9 cellular contexts compared by ENCODE assay signal in genomic region chrX:1462596-1463251, GRCh38. TPM values are rescaled to one million over a fixed set of nuclear protein-coding genes. Genes with fewer than 3 reads are reported as not detected.
DNase-seq lines count a peak whose midpoint lies in the region; ATAC-seq, FAIRE-seq and TF ChIP-seq lines count a peak whose summit lies in the region.
"Had no signal": no experiment of that assay in that cellular context is flagged by ENCODE, and none has a peak within 500 bp of the region (broad histone marks: within the 10 kb centered on the region; RNA-seq: fewer than 3 reads in every experiment).

No MANE protein-coding gene starts in this region.

- peaks cover 43% of the 10 kb centered on the region for H3K36me3 Mint-ChIP-seq in activated naive CD4-positive, alpha-beta T cell treated with anti-CD3 and anti-CD28 coated beads, Interleukin-2, amount 10 ng/mL, durations not matched to agents 7 days and 5 days
- H3K36me3 Mint-ChIP-seq in stimulated activated memory B cell treated with anti-CD40 and anti-IgM and Interleukin-4, amounts not matched to agents 10 μg/mL and 1 μg/mL and 100 μg/mL, for 72 hours, result peaks cover 43% of the 10 kb centered on the region

- no peak overlapping the region for H3K4me3 ChIP-seq in HepG2 (replicated peaks in 1 of 3; ENCODE audit: insufficient read depth in 1 of 3, low read depth in 2 of 3, low read length in 3 of 3)
- no peak overlapping the region for H3K4me3 ChIP-seq in SJCRH30

- H3K4me1 ChIP-seq in HepG2 (ENCODE audit: insufficient read depth, low read length) (no peaks in the 10 kb centered on the region), SJCRH30 (peaks cover 17% of the 10 kb centered on the region)

- WGBS in HepG2 (ENCODE audit: low lambda C conversion rate), result 55% methylated on average over 19 of the region's 19 CpGs

- CTCF ChIA-PET in activated naive CD4-positive, alpha-beta T cell treated with anti-CD3 and anti-CD28 coated beads, Interleukin-2, amount 10 ng/mL, durations not matched to agents 7 days and 5 days (lab: Charles Lee), result no interaction called here
- CTCF ChIA-PET in HepG2 (lab: Yijun Ruan, JAX; ENCODE audit: low intra/inter-chr PET ratio, low total read pairs), result no interaction called here

- H3K9me3 Mint-ChIP-seq in activated naive CD4-positive, alpha-beta T cell treated with anti-CD3 and anti-CD28 coated beads, Interleukin-2, amount 10 ng/mL, durations not matched to agents 7 days and 5 days, result no peaks in the 10 kb centered on the region
- no peaks in the 10 kb centered on the region for H3K9me3 Mint-ChIP-seq in stimulated activated memory B cell treated with anti-CD40 and anti-IgM and Interleukin-4, amounts not matched to agents 10 μg/mL and 1 μg/mL and 100 μg/mL, for 72 hours
- H3K9me3 Mint-ChIP-seq: nephron had no signal

- BruUV-seq in HepG2 (replicated peaks; lab: Mats Ljungman, UMichigan), result no TSS peak

- peak overlapping the region; percentile 95 for H3K27ac Mint-ChIP-seq in activated naive CD4-positive, alpha-beta T cell treated with anti-CD3 and anti-CD28 coated beads, Interleukin-2, amount 10 ng/mL, durations not matched to agents 7 days and 5 days
- H3K27ac Mint-ChIP-seq in stimulated activated memory B cell treated with anti-CD40 and anti-IgM and Interleukin-4, amounts not matched to agents 10 μg/mL and 1 μg/mL and 100 μg/mL, for 72 hours, result peak overlapping the region; percentile 53
- H3K27ac Mint-ChIP-seq: nephron had no signal

- H3K27ac ChIP-seq in HepG2 (ENCODE audit: extremely low read length, insufficient read depth, low read length) (no peak overlapping the region), SJCRH30 (no peak overlapping the region)

- peaks cover 62% of the 10 kb centered on the region for H3K4me1 Mint-ChIP-seq in activated naive CD4-positive, alpha-beta T cell treated with anti-CD3 and anti-CD28 coated beads, Interleukin-2, amount 10 ng/mL, durations not matched to agents 7 days and 5 days
- H3K4me1 Mint-ChIP-seq in stimulated activated memory B cell treated with anti-CD40 and anti-IgM and Interleukin-4, amounts not matched to agents 10 μg/mL and 1 μg/mL and 100 μg/mL, for 72 hours, result peaks cover 58% of the 10 kb centered on the region
- H3K4me1 Mint-ChIP-seq: nephron had no signal

- H3K27me3 Mint-ChIP-seq in activated naive CD4-positive, alpha-beta T cell treated with anti-CD3 and anti-CD28 coated beads, Interleukin-2, amount 10 ng/mL, durations not matched to agents 7 days and 5 days, result no peaks in the 10 kb centered on the region
- H3K27me3 Mint-ChIP-seq in stimulated activated memory B cell treated with anti-CD40 and anti-IgM and Interleukin-4, amounts not matched to agents 10 μg/mL and 1 μg/mL and 100 μg/mL, for 72 hours, result no peaks in the 10 kb centered on the region

- H3K9ac ChIP-seq in HepG2 (ENCODE audit: insufficient read depth, low read depth, low read length), result no peak overlapping the region

- TF ChIP-seq POLR2A in HepG2 (IDR thresholded peaks at IDR 0.05; ENCODE audit: insufficient read depth in 1 of 2, low read depth in 2 of 2, low read length in 2 of 2), result no peak

- H4K20me1 ChIP-seq in HepG2 (ENCODE audit: insufficient read depth, low read length), result no peaks in the 10 kb centered on the region

- intact Hi-C loops in HepG2 (cut with micrococcal nuclease; ENCODE audit: unreplicated experiment), result no loop called here

- H3K9me3 ChIP-seq in HepG2 (ENCODE audit: low read length) (no peaks in the 10 kb centered on the region), SJCRH30 (replicated peaks) (no peaks in the 10 kb centered on the region)

- ATAC-seq in HepG2 (0 out of 3 replicates have a peak, but pooled peaks have one; percentile 27), GM21619 (IDR thresholded peaks at IDR 0.05; ENCODE audit: unreplicated experiment) (no peak), HG02610 (IDR thresholded peaks at IDR 0.05; ENCODE audit: unreplicated experiment) (no peak)
- ATAC-seq in stimulated activated memory B cell treated with anti-CD40 and anti-IgM and Interleukin-4, amounts not matched to agents 10 μg/mL and 1 μg/mL and 100 μg/mL, for 72 hours, result peak; percentile 42

- H3K4me3 Mint-ChIP-seq in activated naive CD4-positive, alpha-beta T cell treated with anti-CD3 and anti-CD28 coated beads, Interleukin-2, amount 10 ng/mL, durations not matched to agents 7 days and 5 days, result peak overlapping the region; percentile 25
- no peak overlapping the region for H3K4me3 Mint-ChIP-seq in stimulated activated memory B cell treated with anti-CD40 and anti-IgM and Interleukin-4, amounts not matched to agents 10 μg/mL and 1 μg/mL and 100 μg/mL, for 72 hours
- H3K4me3 Mint-ChIP-seq: nephron had no signal

- TF ChIP-seq EP300 in HepG2 (IDR thresholded peaks at IDR 0.05; ENCODE audit: low read depth in 2 of 2, low read length in 2 of 2) (no peak), HepG2 (CRISPR knock-in tag; IDR thresholded peaks at IDR 0.05; ENCODE audit: borderline replicate concordance) (no peak)

- TF ChIP-seq RAD21 in HepG2 (CRISPR knock-in tag; IDR thresholded peaks at IDR 0.05), result no peak

- DNase-seq in T-helper 1 cell, result peak; percentile 47 to 98 (median 68)
- DNase-seq in activated naive CD4-positive, alpha-beta T cell treated with anti-CD3 and anti-CD28 coated beads, Interleukin-2, amount 10 ng/mL, durations not matched to agents 7 days and 5 days, result peak; percentile 83
- no peak for DNase-seq in HepG2 (ENCODE audit: low spot score)
- DNase-seq in NCI-H2107 treated with DMSO at 0.1 percent for 48 hours (lab: John Stamatoyannopoulos, UW; ENCODE audit: unreplicated experiment), result no peak
- no peak for DNase-seq in SJCRH30

- H3K79me2 ChIP-seq in HepG2 (ENCODE audit: insufficient read depth, low read length), result no peaks in the 10 kb centered on the region

- H3K36me3 ChIP-seq in HepG2 (replicated peaks in 1 of 2; ENCODE audit: control insufficient read depth in 1 of 2, insufficient read depth in 2 of 2, low read length in 2 of 2) (no peaks in the 10 kb centered on the region), SJCRH30 (no peaks in the 10 kb centered on the region)

- no peak overlapping the region for H2AFZ ChIP-seq in HepG2 (ENCODE audit: low read length)

- POLR2A ChIA-PET in HepG2 (lab: Yijun Ruan, JAX), result no interaction called here

- no peak for TF ChIP-seq CTCF in HepG2 (CRISPR knock-in tag; IDR thresholded peaks at IDR 0.05)

- in situ Hi-C loops in HepG2 (cut with HindIII; ENCODE audit: extremely low pct_ligation_motif_present, low pct_unique_long_range_greater_than_20kb), result loop anchor here (25.0 kb wide), 1 partner anchor 1150 kb away; no protein-coding TSS in a partner anchor

- FAIRE-seq in HepG2 (lab: Jason Lieb, UNC), result no peak

- H3K27me3 ChIP-seq in HepG2 (ENCODE audit: control insufficient read depth in 1 of 2, insufficient read depth in 2 of 2, low read length in 2 of 2), result no peaks in the 10 kb centered on the region
- peaks cover 3% of the 10 kb centered on the region; the same call in 1 of the 2 replicates for H3K27me3 ChIP-seq in SJCRH30

- no peak overlapping the region for H3K4me2 ChIP-seq in HepG2 (ENCODE audit: low read depth, low read length)

TF ChIP-seq in HepG2, 621 proteins besides CTCF, POLR2A, EP300 and RAD21 (continues in another document):
- TF ChIP-seq HNF1B (CRISPR knock-in tag; IDR thresholded peaks at IDR 0.05) (no peak), ZNF83 (CRISPR knock-in tag; IDR thresholded peaks at IDR 0.05; ENCODE audit: borderline replicate concordance) (no peak), MTERF4 (CRISPR knock-in tag; IDR thresholded peaks at IDR 0.05) (no peak), ZMYM4 (CRISPR knock-in tag; IDR thresholded peaks at IDR 0.05) (no peak)

RNA-seq across cellular contexts. Expression of gene ASMTL, which starts 10.0 kb away (rescaled TPM):
- total RNA-seq in HepG2 (2016; rRNA removed; fragmentation: Illumina TruSeq; extraction: Trizol), result 5.6 and 6.3 TPM in 2 replicates
- total RNA-seq in HepG2 (2016; cell fraction: cytosol; rRNA removed; fragmentation: Illumina TruSeq; extraction: Trizol; ENCODE audit: low read depth), result 1.3 and 1.9 TPM in 2 replicates
- 5.5 and 6.1 TPM in 2 replicates for total RNA-seq in HepG2 (2016; cell fraction: insoluble cytoplasmic fraction; rRNA removed; fragmentation: Illumina TruSeq; extraction: Trizol)
- total RNA-seq in HepG2 (2016; cell fraction: membrane; rRNA removed; fragmentation: Illumina TruSeq; extraction: Trizol), result 2.5 and 2.6 TPM in 2 replicates
- 4.9 and 6.4 TPM in 2 replicates for total RNA-seq in HepG2 (2016; cell fraction: nucleus; rRNA removed; fragmentation: Illumina TruSeq; extraction: Trizol)
- 16.3 and 16.4 TPM in 2 replicates for polyA plus RNA-seq in HepG2 (2011; rRNA removed)
- polyA plus RNA-seq in HepG2 (2011; cell fraction: cytosol; rRNA removed), result 10.6 and 17.6 TPM in 2 replicates
- polyA plus RNA-seq in HepG2 (2011; cell fraction: nucleus; rRNA removed), result 20.1 and 27.5 TPM in 2 replicates
- 11.5 and 12.3 TPM in 2 replicates for polyA plus RNA-seq in HepG2 (2012)
- 1.6 and 2.0 TPM in 2 replicates for polyA plus RNA-seq in HepG2 (2016; cell fraction: cytosol; fragmentation: Illumina TruSeq; extraction: Trizol; ENCODE audit: low read depth)
- polyA plus RNA-seq in HepG2 (2016; cell fraction: insoluble cytoplasmic fraction; fragmentation: Illumina TruSeq; extraction: Trizol; ENCODE audit: low read depth), result 10.7 and 11.3 TPM in 2 replicates
- 2.3 and 2.4 TPM in 2 replicates for polyA plus RNA-seq in HepG2 (2016; cell fraction: membrane; fragmentation: Illumina TruSeq; extraction: Trizol; ENCODE audit: low read depth)
- polyA plus RNA-seq in HepG2 (2016; cell fraction: nucleus; fragmentation: Illumina TruSeq; extraction: Trizol; ENCODE audit: insufficient read depth, low read depth), result 11.5 and 12.7 TPM in 2 replicates
- 9.3 and 19.0 TPM in 2 replicates for polyA minus RNA-seq in HepG2 (2011; rRNA and poly(A)+ RNA removed; ENCODE audit: low replicate concordance)
- polyA minus RNA-seq in HepG2 (2011; cell fraction: cytosol; rRNA and poly(A)+ RNA removed), result 10.4 and 11.7 TPM in 2 replicates
- polyA minus RNA-seq in HepG2 (2011; cell fraction: nucleus; rRNA and poly(A)+ RNA removed), result 8.6 and 12.7 TPM in 2 replicates
- total RNA-seq in SJCRH30 (2014; rRNA removed; shearing (Covaris generic)), result 26.4 and 27.5 TPM in 2 replicates

Comparison
In these comparisons a context has a peak if more than half of its experiments do, and no peak if none do; other contexts are left out.
1. DNase-seq: peak in T-helper 1 cell (5 of 5) and activated naive CD4-positive, alpha-beta T cell treated with anti-CD3 and anti-CD28 coated beads, Interleukin-2, amount 10 ng/mL, durations not matched to agents 7 days and 5 days (single experiment); none in HepG2 (single experiment), NCI-H2107 treated with DMSO at 0.1 percent for 48 hours (single experiment) and SJCRH30 (0 of 2).
2. ATAC-seq: peak in HepG2 (single experiment) and stimulated activated memory B cell treated with anti-CD40 and anti-IgM and Interleukin-4, amounts not matched to agents 10 μg/mL and 1 μg/mL and 100 μg/mL, for 72 hours (single experiment); none in GM21619 (single experiment) and HG02610 (single experiment).